In genomic region chr1:86018311-86018923, GRCh38 we compare ENCODE assay signal across 10 cellular contexts.
DNase-seq lines count a peak whose midpoint lies in the region; ATAC-seq, FAIRE-seq and TF ChIP-seq lines count a peak whose summit lies in the region.
"Had no signal": no experiment of that assay in that cellular context is flagged by ENCODE, and none has a peak within 500 bp of the region (broad histone marks: within the 10 kb centered on the region; RNA-seq: fewer than 3 reads in every experiment).

No MANE protein-coding gene starts in this region.

- no peaks in the 10 kb centered on the region for H3K36me3 ChIP-seq in spleen

- H3K27me3 Mint-ChIP-seq in activated CD8-positive, alpha-beta memory T cell treated with anti-CD3 and anti-CD28 coated beads, Interleukin-2, amount 10 ng/mL, durations not matched to agents 7 days and 5 days: no peaks in the 10 kb centered on the region
- H3K27me3 Mint-ChIP-seq: activated naive CD4-positive, alpha-beta T cell treated with anti-CD3 and anti-CD28 coated beads, Interleukin-2, amount 50 U/mL, for 24 hours; CD8-positive, alpha-beta memory T cell had no signal

- no peaks in the 10 kb centered on the region for H3K36me3 Mint-ChIP-seq in activated CD8-positive, alpha-beta memory T cell treated with anti-CD3 and anti-CD28 coated beads, Interleukin-2, amount 10 ng/mL, durations not matched to agents 7 days and 5 days
- H3K36me3 Mint-ChIP-seq: activated naive CD4-positive, alpha-beta T cell treated with anti-CD3 and anti-CD28 coated beads, Interleukin-2, amount 50 U/mL, for 24 hours; CD8-positive, alpha-beta memory T cell had no signal

- FAIRE-seq in frontal cortex (lab: Jason Lieb, UNC): peak; percentile 79

- H3K4me3 ChIP-seq in spleen: no peak overlapping the region

- CTCF ChIA-PET in activated CD8-positive, alpha-beta memory T cell treated with anti-CD3 and anti-CD28 coated beads, Interleukin-2, amount 10 ng/mL, durations not matched to agents 7 days and 5 days (lab: Charles Lee): interaction anchor here (1.2 to 1.4 kb wide), 3 partner anchors 15 to 710 kb away, joined by 3 to 5 read pairs (median 5); no protein-coding TSS in a partner anchor

- intact Hi-C loops in spleen (cut with DNase I; ENCODE audit: low total_unique reads): loop anchor here (10.0 kb wide), 1 partner anchor 704 kb away; no protein-coding TSS in a partner anchor

- 38 to 47% (median 43%) methylated on average over 2 of the region's 2 CpGs for WGBS in spleen, 5 donors

- DNase-seq in NCI-H2029 treated with DMSO at 0.1 percent for 48 hours (lab: John Stamatoyannopoulos, UW) (peak; percentile 52), NCI-H2029 (lab: John Stamatoyannopoulos, UW) (no peak), HT1080 (ENCODE audit: low read depth) (peak; percentile 61), SKM-1 (lab: John Stamatoyannopoulos, UW; ENCODE audit: unreplicated experiment) (peak; percentile 11), frontal cortex (ENCODE audit: low spot score in 2 of 2) (peak in 1 of 2 donors; percentile 2), spleen (no peak)
- DNase-seq in activated CD8-positive, alpha-beta memory T cell treated with anti-CD3 and anti-CD28 coated beads, Interleukin-2, amount 10 ng/mL, durations not matched to agents 7 days and 5 days: no peak

- H3K27ac ChIP-seq in spleen: no peak overlapping the region

- no peak for TF ChIP-seq POLR2A in spleen (IDR thresholded peaks at IDR 0.05)

- ATAC-seq in GM19438 (IDR thresholded peaks at IDR 0.05; ENCODE audit: low read depth, unreplicated experiment): peak; percentile 76
- no peak for ATAC-seq in activated CD8-positive, alpha-beta memory T cell treated with anti-CD3 and anti-CD28 coated beads, Interleukin-2, amount 10 ng/mL, durations not matched to agents 7 days and 5 days

- no peaks in the 10 kb centered on the region for H3K4me1 Mint-ChIP-seq in activated CD8-positive, alpha-beta memory T cell treated with anti-CD3 and anti-CD28 coated beads, Interleukin-2, amount 10 ng/mL, durations not matched to agents 7 days and 5 days
- H3K4me1 Mint-ChIP-seq: activated naive CD4-positive, alpha-beta T cell treated with anti-CD3 and anti-CD28 coated beads, Interleukin-2, amount 50 U/mL, for 24 hours; CD8-positive, alpha-beta memory T cell had no signal

- no peaks in the 10 kb centered on the region for H3K9me3 ChIP-seq in spleen

- H3K9me3 Mint-ChIP-seq in activated CD8-positive, alpha-beta memory T cell treated with anti-CD3 and anti-CD28 coated beads, Interleukin-2, amount 10 ng/mL, durations not matched to agents 7 days and 5 days (ENCODE audit: low read depth): no peaks in the 10 kb centered on the region
- H3K9me3 Mint-ChIP-seq: activated naive CD4-positive, alpha-beta T cell treated with anti-CD3 and anti-CD28 coated beads, Interleukin-2, amount 50 U/mL, for 24 hours; CD8-positive, alpha-beta memory T cell had no signal

- no peak overlapping the region for H3K27ac Mint-ChIP-seq in activated CD8-positive, alpha-beta memory T cell treated with anti-CD3 and anti-CD28 coated beads, Interleukin-2, amount 10 ng/mL, durations not matched to agents 7 days and 5 days
- H3K27ac Mint-ChIP-seq: activated naive CD4-positive, alpha-beta T cell treated with anti-CD3 and anti-CD28 coated beads, Interleukin-2, amount 50 U/mL, for 24 hours; CD8-positive, alpha-beta memory T cell had no signal

- no peaks in the 10 kb centered on the region for H3K27me3 ChIP-seq in spleen (replicated peaks in 1 of 7)

- no peaks in the 10 kb centered on the region for H3K4me1 ChIP-seq in spleen

- no peak overlapping the region for H3K4me3 Mint-ChIP-seq in activated CD8-positive, alpha-beta memory T cell treated with anti-CD3 and anti-CD28 coated beads, Interleukin-2, amount 10 ng/mL, durations not matched to agents 7 days and 5 days
- H3K4me3 Mint-ChIP-seq: activated naive CD4-positive, alpha-beta T cell treated with anti-CD3 and anti-CD28 coated beads, Interleukin-2, amount 50 U/mL, for 24 hours; CD8-positive, alpha-beta memory T cell had no signal

- TF ChIP-seq CTCF in spleen (IDR thresholded peaks at IDR 0.05 in 8 of 11, conservative IDR thresholded peaks at IDR 0.05 in 3 of 11): peak in 9 of 11 experiments; percentile 16 to 66 (median 58)

Comparison
In these comparisons a context has a peak if more than half of its experiments do, and no peak if none do; other contexts are left out.
1. DNase-seq: peak in NCI-H2029 treated with DMSO at 0.1 percent for 48 hours (single experiment), HT1080 (single experiment) and SKM-1 (single experiment); none in NCI-H2029 (single experiment), spleen (single experiment) and activated CD8-positive, alpha-beta memory T cell treated with anti-CD3 and anti-CD28 coated beads, Interleukin-2, amount 10 ng/mL, durations not matched to agents 7 days and 5 days (single experiment).